Comparison of ENCODE assay signal across 8 cellular contexts in the genomic region with DNA sequence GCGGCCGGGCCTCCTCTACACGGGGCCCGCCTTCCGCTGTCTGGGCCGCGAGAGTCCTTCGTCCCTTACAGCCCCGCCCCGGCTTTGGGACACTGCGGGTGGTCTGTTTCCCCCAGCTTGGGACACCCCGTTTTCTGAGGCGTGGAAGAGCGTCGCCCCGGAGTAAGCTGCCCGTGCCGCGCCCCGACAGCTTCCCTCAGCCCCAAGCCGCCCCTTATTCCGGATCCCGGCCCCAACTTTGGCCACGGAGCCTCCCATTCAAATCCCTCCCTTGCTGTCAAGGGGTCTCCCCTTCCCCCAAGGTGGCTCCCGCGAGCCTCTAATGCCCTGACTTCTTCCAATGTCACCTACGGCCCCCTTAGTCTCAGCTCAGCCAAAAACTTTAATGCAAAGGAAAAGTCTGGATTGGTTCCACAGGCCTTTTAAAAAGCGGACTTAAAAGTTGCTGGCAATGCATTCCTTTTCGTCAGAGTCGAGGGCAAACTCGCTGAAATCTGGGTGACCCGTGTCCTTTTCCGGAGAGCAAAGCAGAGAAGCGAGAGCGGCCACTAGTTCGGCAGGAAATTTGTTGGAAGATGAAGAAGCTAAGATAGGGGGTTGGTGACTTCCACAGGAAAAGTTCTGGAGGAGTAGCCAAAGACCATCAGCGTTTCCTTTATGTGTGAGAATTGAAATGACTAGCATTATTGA. TPM values are rescaled to one million over a fixed set of nuclear protein-coding genes. Genes with fewer than 3 reads are reported as not detected.
DNase-seq lines count a peak whose midpoint lies in the region; TF ChIP-seq lines count a peak whose summit lies in the region.

No MANE protein-coding gene starts in this region.

- H3K36me3 ChIP-seq in mammary epithelial cell (ENCODE audit: insufficient read depth, low read length) (no peaks in the 10 kb centered on the region), stomach (no peaks in the 10 kb centered on the region)

- TF ChIP-seq CTCF in mammary epithelial cell (conservative IDR thresholded peaks at IDR 0.05 in 1 of 2, IDR thresholded peaks at IDR 0.05 in 1 of 2; ENCODE audit: extremely low read depth in 1 of 2, insufficient read depth in 1 of 2, low read depth in 1 of 2, low read length in 2 of 2) (no peak), stomach (IDR thresholded peaks at IDR 0.05) (no peak)

- no TSS peak for BruUV-seq in mammary epithelial cell (replicated peaks; lab: Mats Ljungman, UMichigan)

- WGBS in mammary epithelial cell (ENCODE audit: low coverage, missing lambda C conversion rate): 1% methylated on average over 12 of the region's 37 CpGs
- WGBS in stomach, 5 donors: 0 to 1% (median 1%) methylated on average over 24 to 37 of the region's 37 CpGs

- H3K27me3 ChIP-seq in mammary epithelial cell (ENCODE audit: insufficient read depth, low read length): no peaks in the 10 kb centered on the region
- no peaks in the 10 kb centered on the region for H3K27me3 ChIP-seq in layer of hippocampus (ENCODE audit: control insufficient read depth, insufficient read depth, low read length)
- no peaks in the 10 kb centered on the region for H3K27me3 ChIP-seq in stomach

- no peaks in the 10 kb centered on the region for H4K20me1 ChIP-seq in mammary epithelial cell (ENCODE audit: insufficient read depth, low read length)

- H3K4me3 ChIP-seq in mammary epithelial cell (replicated peaks in 1 of 3; ENCODE audit: insufficient read depth in 1 of 3, low read depth in 2 of 3, low read length in 3 of 3): peak overlapping the region; percentile 85 to 96 (median 93)
- peak overlapping the region; percentile 71 to 96 (median 92) for H3K4me3 ChIP-seq in stomach

- H3K9me3 ChIP-seq in mammary epithelial cell (replicated peaks; ENCODE audit: insufficient read depth, low read length) (no peaks in the 10 kb centered on the region), stomach (no peaks in the 10 kb centered on the region)

- peak overlapping the region; percentile 92 for H2AFZ ChIP-seq in mammary epithelial cell (ENCODE audit: low read depth, low read length)

- peak overlapping the region; percentile 99 for H3K4me2 ChIP-seq in mammary epithelial cell (ENCODE audit: insufficient read depth, low read depth, low read length)

- H3K9ac ChIP-seq in mammary epithelial cell (ENCODE audit: insufficient read depth, low read length): peak overlapping the region; percentile 72

- in situ Hi-C loops in mammary epithelial cell (cut with MboI; ENCODE audit: low sequenced_read_pairs in 2 of 2): loop anchor here (5.0 to 25.0 kb wide), 3 partner anchors 49 to 299 kb away; a partner anchor contains a TSS

- TF ChIP-seq POLR2A in stomach (IDR thresholded peaks at IDR 0.05): no peak

- H3K79me2 ChIP-seq in mammary epithelial cell (ENCODE audit: insufficient read depth, low read length): peaks cover 54% of the 10 kb centered on the region

- CTCF ChIA-PET in mammary epithelial cell (lab: Charles Lee; ENCODE audit: low non-redundant PET): interaction anchor here (0.7 to 1.0 kb wide), 2 partner anchors 12 to 285 kb away, joined by 3 to 5 read pairs; no protein-coding TSS in a partner anchor

- dilution Hi-C loops in mammary epithelial cell (cut with HindIII; ENCODE audit: low sequenced_read_pairs): no loop called here

- no peak for TF ChIP-seq EP300 in stomach (IDR thresholded peaks at IDR 0.05)

- peaks cover 23% of the 10 kb centered on the region for H3K4me1 ChIP-seq in mammary epithelial cell (ENCODE audit: insufficient read depth, low read length)
- H3K4me1 ChIP-seq in stomach: peaks cover 22 to 56% (median 43%) of the 10 kb centered on the region in 4 donors

- intact Hi-C loops in mammary epithelial cell (cut with micrococcal nuclease) (loop anchor here (2.0 to 5.0 kb wide), 3 partner anchors 57 to 333 kb away; no protein-coding TSS in a partner anchor), stomach (cut with DNase I; ENCODE audit: low total_unique reads) (loop anchor here (5.0 to 10.0 kb wide), 2 partner anchors 121 to 149 kb away; a partner anchor contains a TSS)

- peak overlapping the region; percentile 85 for H3K27ac ChIP-seq in mammary epithelial cell (ENCODE audit: insufficient read depth, low read depth, low read length)
- H3K27ac ChIP-seq in layer of hippocampus (ENCODE audit: low read depth, low read length): peak overlapping the region; percentile 99
- H3K27ac ChIP-seq in stomach: peak overlapping the region; percentile 93 to 99 (median 99)

- peak; percentile 48 for DNase-seq in DMS53 (lab: John Stamatoyannopoulos, UW)
- DNase-seq in DMS53 treated with DMSO at 0.1 percent for 48 hours (lab: John Stamatoyannopoulos, UW; ENCODE audit: unreplicated experiment): no peak
- DNase-seq in NAMALWA (ENCODE audit: low spot score): peak; percentile 29
- no peak for DNase-seq in mammary epithelial cell
- DNase-seq in stomach: no peak
- DNase-seq in iPS-NIHi11 (ENCODE audit: low spot score): no peak
- no peak for DNase-seq in GDM1 (lab: John Stamatoyannopoulos, UW)

RNA-seq across cellular contexts. Expression of a gene that starts 19.9 kb away (rescaled TPM):
- 10 to 100 TPM; 17.0 to 37.6 TPM for total RNA-seq in mammary epithelial cell
- 41.6 TPM for polyA plus RNA-seq in mammary epithelial cell
- polyA minus RNA-seq in mammary epithelial cell: 56.0 TPM
- total RNA-seq in stomach: 10 to 100 TPM in 3 of 5 donors, 1 to 10 TPM in 2; 6.4 to 36.9 (median 14.0) TPM
- 10 to 100 TPM; 13.6 to 15.0 (median 14.5) TPM for polyA plus RNA-seq in stomach

RNA-seq across cellular contexts. Expression of a gene that starts 49.0 kb away (rescaled TPM):
- total RNA-seq in mammary epithelial cell (not detected), stomach (not detected)
- polyA plus RNA-seq in mammary epithelial cell (not detected), stomach (under 1 TPM in 1 of 3 donors, not detected in 2; 0.08 TPM)
- not detected for polyA minus RNA-seq in mammary epithelial cell

Comparison
In these comparisons a context has a peak if more than half of its experiments do, and no peak if none do; other contexts are left out.
1. DNase-seq: peak in DMS53 (single experiment) and NAMALWA (single experiment); none in DMS53 treated with DMSO at 0.1 percent for 48 hours (single experiment), mammary epithelial cell (single experiment), stomach (single experiment), iPS-NIHi11 (single experiment) and GDM1 (single experiment).
2. Peak in every context shown above with its lines, with median percentiles within 50 percentile points of each other: H3K27ac ChIP-seq.